Comparison of ENCODE assay signal across 1 cellular context in the genomic region with DNA sequence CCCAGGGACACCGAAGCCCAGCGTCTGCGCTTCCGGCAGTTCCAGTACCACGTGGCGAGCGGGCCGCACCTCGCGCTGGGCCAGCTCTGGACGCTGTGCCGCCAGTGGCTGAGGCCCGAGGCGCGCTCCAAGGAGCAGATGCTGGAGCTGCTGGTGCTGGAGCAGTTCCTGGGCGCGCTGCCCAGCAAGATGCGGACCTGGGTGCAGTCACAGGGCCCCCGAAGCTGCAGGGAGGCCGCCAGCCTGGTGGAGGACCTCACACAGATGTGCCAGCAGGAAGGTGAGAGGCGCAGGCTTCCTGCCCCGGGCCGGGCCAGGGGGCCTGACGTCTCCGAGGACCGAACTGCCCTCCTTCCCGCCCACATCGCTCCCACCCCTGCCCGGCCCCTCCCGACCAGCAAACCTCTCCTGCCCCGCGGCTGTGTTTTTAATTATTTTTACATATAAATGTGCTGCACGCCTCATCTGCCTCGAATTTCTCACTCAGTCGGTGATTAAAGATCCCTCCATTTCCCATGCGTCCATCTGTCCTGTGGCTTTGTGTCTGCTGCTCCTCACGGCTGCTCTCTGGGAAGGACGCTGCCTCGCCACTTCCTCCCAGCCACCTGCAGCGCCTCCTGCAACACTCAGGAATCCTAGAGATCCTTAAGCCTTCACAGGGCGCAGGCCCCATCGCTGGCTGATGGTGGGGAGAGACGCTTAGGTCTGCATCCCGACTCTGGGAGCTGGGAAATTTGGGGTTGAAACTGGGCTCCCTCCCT.
TF ChIP-seq lines count a peak whose summit lies in the region.

No MANE protein-coding gene starts in this region.

TF ChIP-seq in HepG2, 621 proteins besides CTCF, POLR2A, EP300 and RAD21:
- TF ChIP-seq, protein P1, sequence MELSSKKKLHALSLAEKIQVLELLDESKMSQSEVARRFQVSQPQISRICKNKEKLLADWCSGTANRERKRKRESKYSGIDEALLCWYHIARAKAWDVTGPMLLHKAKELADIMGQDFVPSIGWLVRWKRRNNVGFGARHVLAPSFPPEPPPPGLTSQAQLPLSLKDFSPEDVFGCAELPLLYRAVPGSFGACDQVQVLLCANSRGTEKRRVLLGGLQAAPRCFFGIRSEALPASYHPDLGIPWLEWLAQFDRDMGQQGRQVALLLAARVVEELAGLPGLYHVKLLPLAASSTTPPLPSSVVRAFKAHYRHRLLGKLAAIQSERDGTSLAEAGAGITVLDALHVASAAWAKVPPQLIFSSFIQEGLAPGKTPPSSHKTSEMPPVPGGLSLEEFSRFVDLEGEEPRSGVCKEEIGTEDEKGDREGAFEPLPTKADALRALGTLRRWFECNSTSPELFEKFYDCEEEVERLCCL (CRISPR knock-in tag; IDR thresholded peaks at IDR 0.05; ENCODE audit: borderline replicate concordance) = no peak
- TF ChIP-seq ATF4 (CRISPR knock-in tag; IDR thresholded peaks at IDR 0.05) (no peak), ATAD3A (CRISPR knock-in tag; IDR thresholded peaks at IDR 0.05) (no peak), TBX3 (IDR thresholded peaks at IDR 0.05; ENCODE audit: borderline replicate concordance) (no peak), CENPT (CRISPR knock-in tag; IDR thresholded peaks at IDR 0.05; ENCODE audit: low read depth) (no peak), ZNF530 (CRISPR knock-in tag; IDR thresholded peaks at IDR 0.05; ENCODE audit: low read depth) (no peak), ESRRA (CRISPR knock-in tag; IDR thresholded peaks at IDR 0.05; ENCODE audit: low read depth) (no peak), ZNF121 (CRISPR knock-in tag; IDR thresholded peaks at IDR 0.05) (no peak), HHEX (CRISPR knock-in tag; IDR thresholded peaks at IDR 0.05) (no peak), ZEB1 (IDR thresholded peaks at IDR 0.05; ENCODE audit: insufficient replicate concordance, low read depth) (no peak), HNF1A (IDR thresholded peaks at IDR 0.05; ENCODE audit: low read depth) (no peak), HNF1A (CRISPR knock-in tag; IDR thresholded peaks at IDR 0.05; ENCODE audit: borderline replicate concordance) (no peak), ZNF788 (CRISPR knock-in tag; IDR thresholded peaks at IDR 0.05; ENCODE audit: borderline replicate concordance) (no peak), TP53 (CRISPR knock-in tag; conservative IDR thresholded peaks at IDR 0.05) (no peak), CBFB (CRISPR knock-in tag; IDR thresholded peaks at IDR 0.05) (no peak), PRPF4 (IDR thresholded peaks at IDR 0.05; ENCODE audit: low read depth, low read length, poor library complexity, severe bottlenecking) (no peak), CERS6 (CRISPR knock-in tag; IDR thresholded peaks at IDR 0.05) (no peak), PLRG1 (conservative IDR thresholded peaks at IDR 0.05) (no peak), MBNL3 (CRISPR knock-in tag; conservative IDR thresholded peaks at IDR 0.05) (no peak)
- TF ChIP-seq, protein P2, sequence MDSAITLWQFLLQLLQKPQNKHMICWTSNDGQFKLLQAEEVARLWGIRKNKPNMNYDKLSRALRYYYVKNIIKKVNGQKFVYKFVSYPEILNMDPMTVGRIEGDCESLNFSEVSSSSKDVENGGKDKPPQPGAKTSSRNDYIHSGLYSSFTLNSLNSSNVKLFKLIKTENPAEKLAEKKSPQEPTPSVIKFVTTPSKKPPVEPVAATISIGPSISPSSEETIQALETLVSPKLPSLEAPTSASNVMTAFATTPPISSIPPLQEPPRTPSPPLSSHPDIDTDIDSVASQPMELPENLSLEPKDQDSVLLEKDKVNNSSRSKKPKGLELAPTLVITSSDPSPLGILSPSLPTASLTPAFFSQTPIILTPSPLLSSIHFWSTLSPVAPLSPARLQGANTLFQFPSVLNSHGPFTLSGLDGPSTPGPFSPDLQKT (CRISPR knock-in tag; IDR thresholded peaks at IDR 0.05; ENCODE audit: borderline replicate concordance) = no peak
TF ChIP-seq in HepG2: peak in this region for 0.
